Comparison of ENCODE assay signal across 26 cellular contexts in genomic region chr13:46627462-46627861, GRCh38.
"Had no signal": no experiment of that assay in that cellular context is flagged by ENCODE, and none has a peak within 500 bp of the region (broad histone marks: within the 10 kb centered on the region; RNA-seq: fewer than 3 reads in every experiment).

No MANE protein-coding gene starts in this region.

- H2AFZ ChIP-seq: hepatocyte had no signal

- FAIRE-seq: bronchial epithelial cell, colon, endometrium, frontal cortex had no signal

- ATAC-seq: activated CD4-positive, alpha-beta T cell treated with anti-CD3 and anti-CD28 coated beads for 36 hours; activated naive CD4-positive, alpha-beta T cell treated with anti-CD3 and anti-CD28 coated beads, Interleukin-2, amount 50 U/mL, for 72 hours; activated T-cell treated with anti-CD3 and anti-CD28 coated beads, Interleukin-2, amount 50 U/mL, for 72 hours; left cardiac atrium; naive thymus-derived CD8-positive, alpha-beta T cell; stimulated activated naive CD8-positive, alpha-beta T cell treated with anti-CD3 and anti-CD28 coated beads, Interleukin-15, Interleukin-2, amounts not matched to agents 100 U/mL and 50 U/mL, for 24 hours had no signal

- H3K27ac ChIP-seq: hepatocyte, right atrium auricular region, thoracic aorta had no signal

- H3K9me3 ChIP-seq: right atrium auricular region, thoracic aorta, uterus had no signal

- H3K4me3 ChIP-seq: hepatocyte, right atrium auricular region, thoracic aorta, uterus had no signal

- H3K4me2 ChIP-seq: hepatocyte had no signal

- DNase-seq: activated CD4-positive, alpha-beta T cell treated with anti-CD3 and anti-CD28 coated beads for 36 hours; activated CD4-positive, alpha-beta T cell treated with anti-CD3 and anti-CD28 coated beads, Interleukin-2, amount 50 U/mL, for 4 hours; activated CD4-positive, CD25-positive, alpha-beta regulatory T cell; activated naive CD4-positive, alpha-beta T cell; activated T-cell treated with anti-CD3 and anti-CD28 coated beads for 4 hours; activated T-cell treated with anti-CD3 and anti-CD28 coated beads, Interleukin-2, amount 50 U/mL, for 72 hours; anterior cingulate cortex; effector CD8-positive, alpha-beta T cell; islet precursor cell; left cardiac atrium; mammary epithelial cell; naive thymus-derived CD8-positive, alpha-beta T cell; stimulated activated CD4-positive, alpha-beta T cell treated with anti-CD3 and anti-CD28 coated beads, Interleukin-15, amount 100 ng/mL, for 24 hours; stimulated activated CD4-positive, alpha-beta T cell treated with anti-CD3 and anti-CD28 coated beads, Interleukin-2, amount 100 ng/mL, for 24 hours; stimulated activated naive CD8-positive, alpha-beta T cell treated with anti-CD3 and anti-CD28 coated beads, Interleukin-15, Interleukin-2, amounts not matched to agents 100 U/mL and 50 U/mL, for 24 hours; uterus had no signal

- H3K27me3 Mint-ChIP-seq: activated CD4-positive, alpha-beta T cell treated with anti-CD3 and anti-CD28 coated beads for 36 hours; naive thymus-derived CD8-positive, alpha-beta T cell; type B pancreatic cell had no signal

- H3K36me3 ChIP-seq: right atrium auricular region, thoracic aorta, uterus had no signal

- H3K27ac Mint-ChIP-seq: activated CD4-positive, alpha-beta T cell treated with anti-CD3 and anti-CD28 coated beads for 36 hours; activated naive CD4-positive, alpha-beta T cell treated with anti-CD3 and anti-CD28 coated beads, Interleukin-2, amount 50 U/mL, for 72 hours; mesothelial cell of epicardium; type B pancreatic cell had no signal

- H3K27me3 ChIP-seq: hepatocyte, right atrium auricular region, uterus had no signal

- H3K9me3 Mint-ChIP-seq: mesothelial cell of epicardium; naive thymus-derived CD8-positive, alpha-beta T cell; type B pancreatic cell had no signal

- H3K4me1 ChIP-seq: uterus had no signal

- H3K4me3 Mint-ChIP-seq: activated CD4-positive, alpha-beta T cell treated with anti-CD3 and anti-CD28 coated beads for 36 hours; activated T-cell treated with anti-CD3 and anti-CD28 coated beads, Interleukin-2, amount 50 U/mL, for 72 hours; mesothelial cell of epicardium; naive thymus-derived CD8-positive, alpha-beta T cell; type B pancreatic cell had no signal
